In the genomic region with DNA sequence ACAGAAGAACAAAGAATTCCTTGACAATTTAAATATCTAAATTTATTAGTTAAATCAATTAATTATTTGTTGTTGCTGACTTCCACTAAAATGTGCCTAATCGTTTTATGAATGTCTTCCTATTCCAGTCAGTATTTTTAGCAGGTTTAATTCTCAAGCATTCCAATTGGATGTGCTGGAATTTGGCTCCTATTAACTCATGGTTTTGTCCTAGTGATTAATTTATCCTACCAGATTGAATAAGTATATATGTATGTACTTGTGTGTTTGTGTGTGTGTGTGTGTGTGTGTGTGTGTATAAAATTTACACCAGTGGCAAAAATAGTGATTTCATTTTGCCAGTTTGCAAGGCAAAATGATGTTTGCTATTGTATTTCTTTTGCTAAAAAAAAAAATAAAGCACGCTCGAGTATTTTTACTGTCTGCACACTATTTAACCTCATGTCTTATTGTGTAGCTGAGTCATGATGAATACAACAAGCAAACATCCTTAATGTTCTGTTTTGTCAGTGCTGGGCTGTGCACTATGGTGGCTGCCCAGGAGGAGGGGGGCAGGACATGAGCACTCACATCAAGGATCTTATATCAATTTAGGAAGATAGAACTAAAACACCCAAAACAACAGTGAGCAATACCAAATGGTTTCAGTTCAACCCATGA, we compare ENCODE assay signal across 16 cellular contexts.
A peak's percentile ranks its signal among the peaks of the same experiment; 100 is the strongest.
DNase-seq lines count a peak whose midpoint lies in the region; ATAC-seq and TF ChIP-seq lines count a peak whose summit lies in the region.
"Had no signal": no experiment of that assay in that cellular context is flagged by ENCODE, and none has a peak within 500 bp of the region (broad histone marks: within the 10 kb centered on the region; RNA-seq: fewer than 3 reads in every experiment).

No MANE protein-coding gene starts in this region.

- H3K4me3 ChIP-seq in RWPE2 (ENCODE audit: severe bottlenecking) (no peak overlapping the region), fibroblast of lung (replicated peaks in 1 of 4; ENCODE audit: control extremely low read depth in 1 of 4, insufficient read depth in 1 of 4, low read depth in 3 of 4, low read length in 4 of 4) (no peak overlapping the region), skeletal muscle cell (ENCODE audit: low read depth, low read length) (no peak overlapping the region), esophagus muscularis mucosa (no peak overlapping the region)
- H3K4me3 ChIP-seq: esophagus squamous epithelium had no signal

- no peak for TF ChIP-seq EP300 in esophagus muscularis mucosa (IDR thresholded peaks at IDR 0.05)

- no peak overlapping the region for H3K9ac ChIP-seq in fibroblast of lung (ENCODE audit: insufficient read depth, low read length)

- H2AFZ ChIP-seq in fibroblast of lung (ENCODE audit: low read length): no peak overlapping the region

- intact Hi-C loops in esophagus muscularis mucosa (cut with DNase I): no loop called here

- no peaks in the 10 kb centered on the region for H4K20me1 ChIP-seq in fibroblast of lung (ENCODE audit: control insufficient read depth, extremely low read depth, insufficient read depth, low read length)

- H3K4me2 ChIP-seq in fibroblast of lung (ENCODE audit: extremely low read depth, insufficient read depth, low read length): peak overlapping the region; percentile 61

- H3K4me1 ChIP-seq in RWPE2 (ENCODE audit: insufficient read depth, poor library complexity, severe bottlenecking) (peaks cover 31% of the 10 kb centered on the region), fibroblast of lung (ENCODE audit: control insufficient read depth, extremely low read depth, insufficient read depth, low read length) (no peaks in the 10 kb centered on the region), esophagus muscularis mucosa (peaks cover 0 to 16% (median 0%) of the 10 kb centered on the region in 4 donors)
- H3K4me1 ChIP-seq: esophagus squamous epithelium had no signal

- TF ChIP-seq CTCF in RWPE2 (IDR thresholded peaks at IDR 0.05; ENCODE audit: poor library complexity, severe bottlenecking) (no peak), fibroblast of lung (conservative IDR thresholded peaks at IDR 0.05 in 1 of 2, IDR thresholded peaks at IDR 0.05 in 1 of 2; ENCODE audit: low read depth in 1 of 2, low read length in 2 of 2) (no peak), esophagus muscularis mucosa (IDR thresholded peaks at IDR 0.05) (no peak)

- H3K79me2 ChIP-seq in fibroblast of lung (ENCODE audit: control insufficient read depth, insufficient read depth, low read length): no peaks in the 10 kb centered on the region

- DNase-seq in GM04503 (ENCODE audit: low read depth): peak; percentile 38
- DNase-seq in RWPE2 (ENCODE audit: low spot score): no peak
- peak; percentile 83 to 90 for DNase-seq in fibroblast of lung (ENCODE audit: low read depth in 2 of 2)
- DNase-seq in skeletal muscle cell (ENCODE audit: low read depth): peak; percentile 71
- DNase-seq in NCI-H1105 (lab: John Stamatoyannopoulos, UW): no peak
- DNase-seq in esophagus muscularis mucosa (ENCODE audit: extremely low spot score): no peak
- DNase-seq: activated CD4-positive, alpha-beta T cell treated with anti-CD3 and anti-CD28 coated beads for 1 hour; activated T-cell treated with anti-CD3 and anti-CD28 coated beads, Interleukin-2, amount 50 U/mL, for 72 hours; esophagus squamous epithelium; H9; immature natural killer cell; naive thymus-derived CD4-positive, alpha-beta T cell; NCI-H2029 treated with DMSO at 0.1 percent for 48 hours had no signal

- no peaks in the 10 kb centered on the region for H3K9me3 ChIP-seq in RWPE2 (ENCODE audit: severe bottlenecking)
- H3K9me3 ChIP-seq in fibroblast of lung (ENCODE audit: control insufficient read depth, insufficient read depth, low read depth, low read length): no peaks in the 10 kb centered on the region
- no peaks in the 10 kb centered on the region for H3K9me3 ChIP-seq in esophagus muscularis mucosa
- H3K9me3 ChIP-seq: esophagus squamous epithelium had no signal

- 59% methylated on average over 3 of the region's 3 CpGs for WGBS in esophagus muscularis mucosa

- H3K27ac ChIP-seq in RWPE2 (ENCODE audit: poor library complexity, severe bottlenecking) (peak overlapping the region; percentile 59), fibroblast of lung (ENCODE audit: insufficient read depth, low read length) (no peak overlapping the region), esophagus muscularis mucosa (replicated peaks in 1 of 4) (no peak overlapping the region)
- H3K27ac ChIP-seq: esophagus squamous epithelium had no signal

- peak; percentile 94 for ATAC-seq in RWPE2 (ENCODE audit: low read depth)
- no peak for ATAC-seq in HG02970 (IDR thresholded peaks at IDR 0.05; ENCODE audit: low FRiP score, unreplicated experiment)
- no peak for ATAC-seq in GM21619 (IDR thresholded peaks at IDR 0.05; ENCODE audit: unreplicated experiment)
- ATAC-seq: activated T-cell treated with anti-CD3 and anti-CD28 coated beads, Interleukin-2, amount 50 U/mL, for 72 hours; naive thymus-derived CD4-positive, alpha-beta T cell; sciatic nerve had no signal

- no peak for TF ChIP-seq POLR2A in esophagus muscularis mucosa (IDR thresholded peaks at IDR 0.05; ENCODE audit: low read depth)

- H3K36me3 ChIP-seq in RWPE2 (ENCODE audit: low read depth): no peaks in the 10 kb centered on the region
- no peaks in the 10 kb centered on the region for H3K36me3 ChIP-seq in fibroblast of lung (ENCODE audit: control insufficient read depth, insufficient read depth, low read length)
- no peaks in the 10 kb centered on the region for H3K36me3 ChIP-seq in esophagus muscularis mucosa
- H3K36me3 ChIP-seq: esophagus squamous epithelium had no signal

- H3K27me3 ChIP-seq in RWPE2 (ENCODE audit: insufficient read depth, poor library complexity, severe bottlenecking): no peaks in the 10 kb centered on the region
- no peaks in the 10 kb centered on the region for H3K27me3 ChIP-seq in fibroblast of lung (ENCODE audit: control insufficient read depth, insufficient read depth, low read length)
- H3K27me3 ChIP-seq in esophagus muscularis mucosa: no peaks in the 10 kb centered on the region
- H3K27me3 ChIP-seq: esophagus squamous epithelium had no signal

Comparison
In these comparisons a context has a peak if more than half of its experiments do, and no peak if none do; other contexts are left out.
1. DNase-seq: peak in GM04503 (single experiment), fibroblast of lung (2 of 2) and skeletal muscle cell (single experiment); none in RWPE2 (single experiment), NCI-H1105 (single experiment) and esophagus muscularis mucosa (single experiment).